ENCODE assay signal across 2 cellular contexts in genomic region chr2:118077636-118078247, GRCh38.
A peak's percentile ranks its signal among the peaks of the same experiment; 100 is the strongest.
TF ChIP-seq lines count a peak whose summit lies in the region.

No MANE protein-coding gene starts in this region.

TF ChIP-seq in GM23338, 12 proteins besides CTCF, POLR2A, EP300 and RAD21:
- no peak for TF ChIP-seq STAT1 (IDR thresholded peaks at IDR 0.05; ENCODE audit: unreplicated experiment)
- TF ChIP-seq ZNF114 (CRISPR knock-in tag; IDR thresholded peaks at IDR 0.05): no peak
- TF ChIP-seq EZH2phosphoT487 (IDR thresholded peaks at IDR 0.05; ENCODE audit: unreplicated experiment): no peak
- TF ChIP-seq ZNF331 (CRISPR knock-in tag; IDR thresholded peaks at IDR 0.05; ENCODE audit: low read depth): no peak
- TF ChIP-seq EZH2 (IDR thresholded peaks at IDR 0.05; ENCODE audit: low read depth, unreplicated experiment): no peak
- TF ChIP-seq POLR2AphosphoS5 (IDR thresholded peaks at IDR 0.05; ENCODE audit: low read depth): no peak
- TF ChIP-seq ZNF462 (CRISPR knock-in tag; IDR thresholded peaks at IDR 0.05): no peak
TF ChIP-seq in GM23338: peak in this region for 0.

TF ChIP-seq in HepG2, 621 proteins besides CTCF, POLR2A, EP300 and RAD21:
- TF ChIP-seq, protein P1, sequence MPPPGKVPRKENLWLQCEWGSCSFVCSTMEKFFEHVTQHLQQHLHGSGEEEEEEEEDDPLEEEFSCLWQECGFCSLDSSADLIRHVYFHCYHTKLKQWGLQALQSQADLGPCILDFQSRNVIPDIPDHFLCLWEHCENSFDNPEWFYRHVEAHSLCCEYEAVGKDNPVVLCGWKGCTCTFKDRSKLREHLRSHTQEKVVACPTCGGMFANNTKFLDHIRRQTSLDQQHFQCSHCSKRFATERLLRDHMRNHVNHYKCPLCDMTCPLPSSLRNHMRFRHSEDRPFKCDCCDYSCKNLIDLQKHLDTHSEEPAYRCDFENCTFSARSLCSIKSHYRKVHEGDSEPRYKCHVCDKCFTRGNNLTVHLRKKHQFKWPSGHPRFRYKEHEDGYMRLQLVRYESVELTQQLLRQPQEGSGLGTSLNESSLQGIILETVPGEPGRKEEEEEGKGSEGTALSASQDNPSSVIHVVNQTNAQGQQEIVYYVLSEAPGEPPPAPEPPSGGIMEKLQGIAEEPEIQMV (CRISPR knock-in tag; IDR thresholded peaks at IDR 0.05; ENCODE audit: low read depth): no peak
- TF ChIP-seq, protein P2, sequence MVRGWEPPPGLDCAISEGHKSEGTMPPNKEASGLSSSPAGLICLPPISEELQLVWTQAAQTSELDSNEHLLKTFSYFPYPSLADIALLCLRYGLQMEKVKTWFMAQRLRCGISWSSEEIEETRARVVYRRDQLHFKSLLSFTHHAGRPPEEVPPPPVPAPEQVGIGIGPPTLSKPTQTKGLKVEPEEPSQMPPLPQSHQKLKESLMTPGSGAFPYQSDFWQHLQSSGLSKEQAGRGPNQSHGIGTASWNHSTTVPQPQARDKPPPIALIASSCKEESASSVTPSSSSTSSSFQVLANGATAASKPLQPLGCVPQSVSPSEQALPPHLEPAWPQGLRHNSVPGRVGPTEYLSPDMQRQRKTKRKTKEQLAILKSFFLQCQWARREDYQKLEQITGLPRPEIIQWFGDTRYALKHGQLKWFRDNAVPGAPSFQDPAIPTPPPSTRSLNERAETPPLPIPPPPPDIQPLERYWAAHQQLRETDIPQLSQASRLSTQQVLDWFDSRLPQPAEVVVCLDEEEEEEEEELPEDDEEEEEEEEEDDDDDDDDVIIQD (CRISPR knock-in tag; IDR thresholded peaks at IDR 0.05; ENCODE audit: low read depth): 0 out of 2 replicates have a peak, but pooled peaks have one; percentile 10
- 0 out of 2 replicates have a peak, but pooled peaks have one; percentile 15 for TF ChIP-seq GATAD2A (CRISPR knock-in tag; IDR thresholded peaks at IDR 0.05)
- TF ChIP-seq ARID5B (CRISPR knock-in tag; IDR thresholded peaks at IDR 0.05): 0 out of 2 replicates have a peak, but pooled peaks have one; percentile 5
- TF ChIP-seq CCDC6 (CRISPR knock-in tag; IDR thresholded peaks at IDR 0.05): 0 out of 2 replicates have a peak, but pooled peaks have one; percentile 26
- no peak for TF ChIP-seq POLR2AphosphoS5 (IDR thresholded peaks at IDR 0.05; ENCODE audit: low read depth, low read length)
- TF ChIP-seq TFAP4 (IDR thresholded peaks at IDR 0.05; ENCODE audit: borderline replicate concordance, low read depth): peak; percentile 63; the same call in 1 of the 2 replicates
